8 cellular contexts compared by ENCODE assay signal in the genomic region with DNA sequence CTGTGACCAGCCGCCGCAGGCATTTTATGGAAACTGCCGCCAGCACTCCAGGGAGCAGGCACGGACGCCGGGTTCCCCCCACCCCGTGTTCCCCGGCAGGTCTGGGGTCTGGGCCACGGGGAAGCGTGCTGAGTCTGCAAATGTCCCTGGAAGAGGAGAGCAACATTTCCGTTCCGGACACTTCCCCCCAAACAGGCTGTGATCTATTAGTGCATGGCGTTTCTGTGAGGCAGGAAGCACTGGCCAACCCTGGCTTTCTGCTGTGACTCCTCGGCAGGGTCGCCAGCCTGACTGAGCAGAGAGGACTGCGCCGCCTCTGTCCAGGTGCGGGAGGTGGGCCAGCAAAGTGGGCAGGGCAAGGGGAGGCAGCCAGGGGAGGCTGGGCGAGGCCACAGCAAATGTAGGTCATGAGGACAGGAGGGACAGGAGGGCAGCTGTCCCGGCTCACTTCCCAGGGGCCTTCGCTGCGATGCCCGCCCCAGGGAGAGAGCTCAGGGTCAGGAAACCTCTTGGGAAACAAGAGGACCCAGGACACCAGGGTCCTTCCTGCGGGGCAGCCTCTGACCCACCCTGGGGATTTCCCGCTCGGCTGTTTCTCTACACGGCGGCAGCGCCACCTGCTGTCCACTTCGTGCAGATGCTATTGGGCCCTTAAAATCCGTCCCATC. TPM values are rescaled to one million over a fixed set of nuclear protein-coding genes. Genes with fewer than 3 reads are reported as not detected.
A peak's percentile ranks its signal among the peaks of the same experiment; 100 is the strongest.
DNase-seq lines count a peak whose midpoint lies in the region; ATAC-seq, FAIRE-seq and TF ChIP-seq lines count a peak whose summit lies in the region.

No MANE protein-coding gene starts in this region.

- H3K4me1 Mint-ChIP-seq in activated T-helper 1 cell treated with anti-CD3 and anti-CD28 coated beads, Interleukin-12 subunit alpha, Interleukin-12 subunit beta, Interleukin-2, Interleukin-4 antibody, amounts not matched to agents 30 ng/mL and 10 ng/mL and 1 ng/mL, durations not matched to agents 14 hours and 24 hours and 36 hours (ENCODE audit: low read depth) = no peaks in the 10 kb centered on the region

- no peaks in the 10 kb centered on the region for H3K36me3 Mint-ChIP-seq in activated T-helper 1 cell treated with anti-CD3 and anti-CD28 coated beads, Interleukin-12 subunit alpha, Interleukin-12 subunit beta, Interleukin-2, Interleukin-4 antibody, amounts not matched to agents 30 ng/mL and 10 ng/mL and 1 ng/mL, durations not matched to agents 14 hours and 24 hours and 36 hours (ENCODE audit: low read depth)

- WGBS in A549 (ENCODE audit: missing lambda C conversion rate) = 2% methylated on average over 17 of the region's 31 CpGs
- WGBS in transverse colon (ENCODE audit: low coverage in 1 of 2), 2 donors = 13% methylated on average over 31 of the region's 31 CpGs; no CpG with 5 or more reads in 1 of the 2 donors

- H3K4me1 ChIP-seq in A549 = no peaks in the 10 kb centered on the region
- no peaks in the 10 kb centered on the region for H3K4me1 ChIP-seq in OCI-LY7 (ENCODE audit: insufficient read depth, low read length, poor library complexity, severe bottlenecking)
- peaks cover 6 to 22% (median 9%) of the 10 kb centered on the region in 4 donors for H3K4me1 ChIP-seq in transverse colon

- no peak for FAIRE-seq in A549 (lab: Jason Lieb, UNC)

- no peaks in the 10 kb centered on the region for H3K36me3 ChIP-seq in OCI-LY7 (ENCODE audit: insufficient read depth, low read length)
- no peaks in the 10 kb centered on the region for H3K36me3 ChIP-seq in transverse colon

- H2AFZ ChIP-seq in OCI-LY7 (ENCODE audit: low read length) = no peak overlapping the region

- H3K4me3 Mint-ChIP-seq in activated T-helper 1 cell treated with anti-CD3 and anti-CD28 coated beads, Interleukin-12 subunit alpha, Interleukin-12 subunit beta, Interleukin-2, Interleukin-4 antibody, amounts not matched to agents 30 ng/mL and 10 ng/mL and 1 ng/mL, durations not matched to agents 14 hours and 24 hours and 36 hours = peak overlapping the region; percentile 58

- no TSS peak for BruUV-seq in OCI-LY7 (replicated peaks; lab: Mats Ljungman, UMichigan)

- ATAC-seq in A549 (peak; percentile 26 to 70; a peak in 3 of 6 replicates), omental fat pad (ENCODE audit: low FRiP score) (peak; percentile 57)

- TF ChIP-seq EP300 in A549 (IDR thresholded peaks at IDR 0.05) = no peak
- TF ChIP-seq EP300 in transverse colon (IDR thresholded peaks at IDR 0.05; ENCODE audit: low read depth) = no peak

- CTCF ChIA-PET in A549 (lab: Yijun Ruan, JAX) (interaction anchor here (0.6 to 10.4 kb wide), 47 partner anchors 8 to 759 kb away, joined by 3 to 321 read pairs (median 4); partner anchors contain the start of gene FOXF1), OCI-LY7 (lab: Charles Lee; ENCODE audit: unreplicated experiment) (interaction anchor here (0.6 kb wide), 1 partner anchor 45 kb away, joined by 3 read pairs; no protein-coding TSS in a partner anchor)

- H3K9me2 ChIP-seq in OCI-LY7 (ENCODE audit: insufficient read depth, low read length) = no peaks in the 10 kb centered on the region

- peak; percentile 82 to 85 for TF ChIP-seq RAD21 in A549 (conservative IDR thresholded peaks at IDR 0.05 in 1 of 2, IDR thresholded peaks at IDR 0.05 in 1 of 2)

- peak overlapping the region; percentile 61 for H3K4me2 ChIP-seq in A549
- H3K4me2 ChIP-seq in OCI-LY7 (ENCODE audit: low read length) = no peak overlapping the region

- no peak for TF ChIP-seq POLR2A in A549 (IDR thresholded peaks at IDR 0.05; ENCODE audit: low read length)
- no peak for TF ChIP-seq POLR2A in transverse colon (IDR thresholded peaks at IDR 0.05)

- DNase-seq in A549 (ENCODE audit: low read depth in 1 of 2, low spot score in 1 of 2) (peak; percentile 53 to 77), OCI-LY7 (ENCODE audit: low spot score) (peak; percentile 62), fibroblast of mammary gland (ENCODE audit: low read depth) (peak; percentile 57), omental fat pad (ENCODE audit: low spot score) (peak; percentile 41), transverse colon (peak; percentile 61), NCI-H187 treated with DMSO at 0.1 percent for 48 hours (lab: John Stamatoyannopoulos, UW) (no peak)
- DNase-seq in activated T-helper 1 cell treated with anti-CD3 and anti-CD28 coated beads, Interleukin-12 subunit alpha, Interleukin-12 subunit beta, Interleukin-2, Interleukin-4 antibody, amounts not matched to agents 30 ng/mL and 10 ng/mL and 1 ng/mL, durations not matched to agents 14 hours and 24 hours and 36 hours (ENCODE audit: low spot score) = peak; percentile 47

- no peak overlapping the region for H3K27ac Mint-ChIP-seq in activated T-helper 1 cell treated with anti-CD3 and anti-CD28 coated beads, Interleukin-12 subunit alpha, Interleukin-12 subunit beta, Interleukin-2, Interleukin-4 antibody, amounts not matched to agents 30 ng/mL and 10 ng/mL and 1 ng/mL, durations not matched to agents 14 hours and 24 hours and 36 hours

- no peaks in the 10 kb centered on the region for H4K20me1 ChIP-seq in OCI-LY7 (ENCODE audit: insufficient read depth, low read length)

- POLR2A ChIA-PET in A549 (lab: Yijun Ruan, JAX) (no interaction called here), OCI-LY7 (lab: Charles Lee) (no interaction called here)

- no peaks in the 10 kb centered on the region for H3K9me3 ChIP-seq in A549
- no peaks in the 10 kb centered on the region for H3K9me3 ChIP-seq in OCI-LY7 (ENCODE audit: low read length)
- H3K9me3 ChIP-seq in transverse colon = no peaks in the 10 kb centered on the region

- intact Hi-C loops in OCI-LY7 (cut with micrococcal nuclease; ENCODE audit: unreplicated experiment) (loop anchor here (1.0 to 10.0 kb wide), 3 partner anchors 179 to 695 kb away; no protein-coding TSS in a partner anchor), transverse colon (cut with DNase I; ENCODE audit: low total_unique reads) (loop anchor here (2.0 to 5.0 kb wide), 5 partner anchors 177 to 447 kb away; no protein-coding TSS in a partner anchor)
- intact Hi-C loops in activated T-helper 1 cell treated with anti-CD3 and anti-CD28 coated beads, Interleukin-12 subunit alpha, Interleukin-12 subunit beta, Interleukin-2, Interleukin-4 antibody, amounts not matched to agents 30 ng/mL and 10 ng/mL and 1 ng/mL, durations not matched to agents 14 hours and 24 hours and 36 hours (cut with micrococcal nuclease) = loop anchor here (1.0 kb wide), 4 partner anchors 36 to 700 kb away; partner anchors contain the start of gene MTHFSD

- peak overlapping the region; percentile 21; the same call in 1 of the 3 replicates for H3K4me3 ChIP-seq in A549
- H3K4me3 ChIP-seq in OCI-LY7 (ENCODE audit: low read depth, low read length, poor library complexity, severe bottlenecking) = no peak overlapping the region
- no peak overlapping the region for H3K4me3 ChIP-seq in fibroblast of mammary gland (ENCODE audit: control insufficient read depth, low read depth, low read length)
- peak overlapping the region in 2 of 4 donors; percentile 3 for H3K4me3 ChIP-seq in transverse colon

- H3K9me3 Mint-ChIP-seq in activated T-helper 1 cell treated with anti-CD3 and anti-CD28 coated beads, Interleukin-12 subunit alpha, Interleukin-12 subunit beta, Interleukin-2, Interleukin-4 antibody, amounts not matched to agents 30 ng/mL and 10 ng/mL and 1 ng/mL, durations not matched to agents 14 hours and 24 hours and 36 hours = no peaks in the 10 kb centered on the region

- H3K27ac ChIP-seq in A549 = no peak overlapping the region
- H3K27ac ChIP-seq in OCI-LY7 (ENCODE audit: low read depth, low read length, poor library complexity, severe bottlenecking) = no peak overlapping the region
- H3K27ac ChIP-seq in transverse colon = peak overlapping the region; percentile 94 to 99 (median 96)

- peaks cover 36% of the 10 kb centered on the region for H3K27me3 ChIP-seq in transverse colon

- peak; percentile 94 for TF ChIP-seq CTCF in A549 (IDR thresholded peaks at IDR 0.05)
- peak; percentile 91 for TF ChIP-seq CTCF in GM12872 (IDR thresholded peaks at IDR 0.05; ENCODE audit: insufficient read depth, low read depth, low read length)
- peak; percentile 88 for TF ChIP-seq CTCF in OCI-LY7 (conservative IDR thresholded peaks at IDR 0.05; ENCODE audit: low read length)
- peak; percentile 83 for TF ChIP-seq CTCF in fibroblast of mammary gland (conservative IDR thresholded peaks at IDR 0.05; ENCODE audit: control insufficient read depth, insufficient read depth, low read depth, low read length)
- peak in 2 of 3 donors; percentile 67 to 85 for TF ChIP-seq CTCF in omental fat pad (IDR thresholded peaks at IDR 0.05)
- peak; percentile 85 to 93 (median 91) for TF ChIP-seq CTCF in transverse colon (IDR thresholded peaks at IDR 0.05)

- in situ Hi-C loops in transverse colon (cut with MboI; ENCODE audit: low pct_ligation_motif_present in 1 of 4, low pct_unique_long_range_greater_than_20kb in 1 of 4, low sequenced_read_pairs in 3 of 4) = loop anchor here (10.0 to 25.0 kb wide), 6 partner anchors 182 to 707 kb away; no protein-coding TSS in a partner anchor

- no peaks in the 10 kb centered on the region for H3K79me2 ChIP-seq in OCI-LY7 (ENCODE audit: insufficient read depth, low read depth, low read length)

- peaks cover 30% of the 10 kb centered on the region for H3K27me3 Mint-ChIP-seq in activated T-helper 1 cell treated with anti-CD3 and anti-CD28 coated beads, Interleukin-12 subunit alpha, Interleukin-12 subunit beta, Interleukin-2, Interleukin-4 antibody, amounts not matched to agents 30 ng/mL and 10 ng/mL and 1 ng/mL, durations not matched to agents 14 hours and 24 hours and 36 hours (ENCODE audit: insufficient read depth)

RNA-seq across cellular contexts. Expression of gene FOXF1, which starts 9.5 kb away (rescaled TPM):
- polyA plus RNA-seq in A549 (2011; rRNA removed) (not detected in 2 replicates), A549 (2017; fragmentation: RNase III; extraction: RNeasy Plus Mini Kit Qiagen cat#74134 plus additional on column Dnase treatment) (not detected in 3 replicates)
- polyA plus RNA-seq in A549 (2012; cell fraction: cytosol; rRNA removed) = not detected in 2 replicates
- polyA plus RNA-seq in A549 (2012; cell fraction: nucleus; rRNA removed) = not detected in 2 replicates
- polyA minus RNA-seq in A549 (2011; rRNA and poly(A)+ RNA removed) = not detected in 2 replicates
- total RNA-seq in OCI-LY7 (2014; rRNA removed; shearing (Covaris generic)) = not detected in 2 replicates
- total RNA-seq in OCI-LY7 (2022) (not detected in 2 replicates), omental fat pad (1 to 10 TPM in 3 of 4 donors, under 1 TPM in 1; 0.88 to 6.6 (median 1.4) TPM), transverse colon (10 to 100 TPM; 10.8 to 44.1 (median 23.4) TPM)
- not detected in 2 replicates for total RNA-seq in activated T-helper 1 cell treated with anti-CD3 and anti-CD28 coated beads, Interleukin-12 subunit alpha, Interleukin-12 subunit beta, Interleukin-2, Interleukin-4 antibody, amounts not matched to agents 30 ng/mL and 10 ng/mL and 1 ng/mL, durations not matched to agents 14 hours and 24 hours and 36 hours

RNA-seq across cellular contexts. Expression of gene MTHFSD, which starts 35.3 kb away (rescaled TPM):
- polyA plus RNA-seq in A549 (2011; rRNA removed) (14.9 and 16.9 TPM in 2 replicates), A549 (2017; fragmentation: RNase III; extraction: RNeasy Plus Mini Kit Qiagen cat#74134 plus additional on column Dnase treatment) (12.8 to 13.1 TPM (median 12.9 TPM) in 3 replicates)
- 8.6 and 10.3 TPM in 2 replicates for polyA plus RNA-seq in A549 (2012; cell fraction: cytosol; rRNA removed)
- polyA plus RNA-seq in A549 (2012; cell fraction: nucleus; rRNA removed) = 27.4 and 28.9 TPM in 2 replicates
- polyA minus RNA-seq in A549 (2011; rRNA and poly(A)+ RNA removed) = 29.8 and 32.2 TPM in 2 replicates
- 12.2 and 15.0 TPM in 2 replicates for total RNA-seq in OCI-LY7 (2014; rRNA removed; shearing (Covaris generic))
- total RNA-seq in OCI-LY7 (2022) (26.0 and 33.5 TPM in 2 replicates), omental fat pad (10 to 100 TPM in 1 of 4 donors, 1 to 10 TPM in 3; 6.4 to 20.2 (median 9.1) TPM), transverse colon (10 to 100 TPM; 25.4 to 51.1 (median 30.0) TPM)
- 30.6 and 31.8 TPM in 2 replicates for total RNA-seq in activated T-helper 1 cell treated with anti-CD3 and anti-CD28 coated beads, Interleukin-12 subunit alpha, Interleukin-12 subunit beta, Interleukin-2, Interleukin-4 antibody, amounts not matched to agents 30 ng/mL and 10 ng/mL and 1 ng/mL, durations not matched to agents 14 hours and 24 hours and 36 hours

RNA-seq across cellular contexts. Expression of gene FOXC2, which starts 46.8 kb away (rescaled TPM):
- polyA plus RNA-seq in A549 (2011; rRNA removed) (0.06 and 0.09 TPM in 2 replicates), A549 (2017; fragmentation: RNase III; extraction: RNeasy Plus Mini Kit Qiagen cat#74134 plus additional on column Dnase treatment) (0.28 to 0.46 TPM (median 0.42 TPM) in 3 replicates)
- polyA plus RNA-seq in A549 (2012; cell fraction: cytosol; rRNA removed) = 0.32 and 0.36 TPM in 2 replicates
- polyA plus RNA-seq in A549 (2012; cell fraction: nucleus; rRNA removed) = 0.54 and 0.61 TPM in 2 replicates
- 0.08 and 0.19 TPM in 2 replicates for polyA minus RNA-seq in A549 (2011; rRNA and poly(A)+ RNA removed)
- not detected in 2 replicates for total RNA-seq in OCI-LY7 (2014; rRNA removed; shearing (Covaris generic))
- total RNA-seq in OCI-LY7 (2022) (0.15 TPM in 1 of 2 replicates, not detected in the other), omental fat pad (under 1 TPM; 0.25 to 0.72 (median 0.38) TPM), transverse colon (under 1 TPM in 1 of 4 donors, not detected in 3; 0.27 TPM)
- total RNA-seq in activated T-helper 1 cell treated with anti-CD3 and anti-CD28 coated beads, Interleukin-12 subunit alpha, Interleukin-12 subunit beta, Interleukin-2, Interleukin-4 antibody, amounts not matched to agents 30 ng/mL and 10 ng/mL and 1 ng/mL, durations not matched to agents 14 hours and 24 hours and 36 hours = not detected in 2 replicates

RNA-seq across cellular contexts. Expression of gene FOXL1, which starts 58.6 kb away (rescaled TPM):
- 0.48 and 0.50 TPM in 2 replicates for polyA plus RNA-seq in A549 (2011; rRNA removed)
- polyA plus RNA-seq in A549 (2012; cell fraction: cytosol; rRNA removed) = 0.62 and 1.5 TPM in 2 replicates
- polyA plus RNA-seq in A549 (2012; cell fraction: nucleus; rRNA removed) = 2.1 and 5.7 TPM in 2 replicates
- 0.52 to 0.70 TPM (median 0.70 TPM) in 3 replicates for polyA plus RNA-seq in A549 (2017; fragmentation: RNase III; extraction: RNeasy Plus Mini Kit Qiagen cat#74134 plus additional on column Dnase treatment)
- polyA minus RNA-seq in A549 (2011; rRNA and poly(A)+ RNA removed) = 0.33 and 0.34 TPM in 2 replicates
- 1.7 and 1.9 TPM in 2 replicates for total RNA-seq in OCI-LY7 (2014; rRNA removed; shearing (Covaris generic))
- total RNA-seq in OCI-LY7 (2022) = 1.8 and 2.4 TPM in 2 replicates
- total RNA-seq in activated T-helper 1 cell treated with anti-CD3 and anti-CD28 coated beads, Interleukin-12 subunit alpha, Interleukin-12 subunit beta, Interleukin-2, Interleukin-4 antibody, amounts not matched to agents 30 ng/mL and 10 ng/mL and 1 ng/mL, durations not matched to agents 14 hours and 24 hours and 36 hours = 0.05 TPM in 1 of 2 replicates, not detected in the other
- 1 to 10 TPM in 1 of 4 donors, under 1 TPM in 3; 0.09 to 1.3 (median 0.43) TPM for total RNA-seq in omental fat pad
- 1 to 10 TPM in 3 of 4 donors, under 1 TPM in 1; 0.75 to 2.1 (median 1.3) TPM for total RNA-seq in transverse colon

Comparison
In these comparisons a context has a peak if more than half of its experiments do, and no peak if none do; other contexts are left out.
1. H3K27ac ChIP-seq: peak in transverse colon (4 of 4); none in A549 (0 of 2) and OCI-LY7 (single experiment).
2. Peak in every context shown above with its lines, with median percentiles within 50 percentile points of each other: CTCF ChIP-seq.